9 cellular contexts compared by ENCODE assay signal in the genomic region with DNA sequence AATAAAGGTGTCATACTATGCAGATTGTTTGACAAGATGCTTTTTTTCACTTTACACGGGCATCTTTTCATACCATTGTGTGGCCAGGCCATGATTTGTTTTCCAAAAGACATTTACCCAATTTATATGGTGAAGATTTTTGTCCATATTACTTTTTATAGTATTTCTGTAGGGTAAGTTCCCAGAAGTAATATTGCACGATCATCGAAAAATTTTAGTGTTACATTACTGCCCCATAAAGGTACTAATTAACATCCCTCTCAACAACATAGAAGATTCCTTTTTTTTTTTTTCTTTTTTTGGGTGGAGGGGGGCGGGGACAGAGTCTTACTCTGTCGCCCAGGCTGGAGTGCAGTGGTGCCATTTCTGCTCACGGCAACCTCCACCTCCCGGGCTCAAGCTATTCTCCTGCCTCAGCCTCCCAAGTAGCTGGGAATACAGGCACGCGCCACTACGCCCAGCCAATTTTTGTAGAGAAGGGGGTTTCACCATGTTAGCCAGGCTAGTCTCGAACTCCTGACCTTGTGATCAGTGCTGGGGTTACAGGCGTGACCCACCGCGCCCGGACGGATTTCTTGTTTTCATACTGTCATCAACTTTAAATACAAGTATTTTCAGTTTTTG. TPM values are rescaled to one million over a fixed set of nuclear protein-coding genes. Genes with fewer than 3 reads are reported as not detected.
DNase-seq lines count a peak whose midpoint lies in the region; ATAC-seq, FAIRE-seq and TF ChIP-seq lines count a peak whose summit lies in the region.
"Had no signal": no experiment of that assay in that cellular context is flagged by ENCODE, and none has a peak within 500 bp of the region (broad histone marks: within the 10 kb centered on the region; RNA-seq: fewer than 3 reads in every experiment).

No MANE protein-coding gene starts in this region.

- peaks cover 9% of the 10 kb centered on the region for H3K27me3 ChIP-seq in H7 (ENCODE audit: control insufficient read depth, insufficient read depth, low read length)
- H3K27me3 ChIP-seq in K562 (ENCODE audit: control insufficient read depth in 2 of 2, insufficient read depth in 2 of 2, low read length in 2 of 2), result no peaks in the 10 kb centered on the region
- H3K27me3 ChIP-seq in muscle layer of colon (ENCODE audit: control insufficient read depth in 1 of 2, insufficient read depth in 2 of 2, low read length in 2 of 2), result no peaks in the 10 kb centered on the region

- no peak for FAIRE-seq in A549 (lab: Jason Lieb, UNC)
- no peak for FAIRE-seq in K562 (lab: Jason Lieb, UNC)
- FAIRE-seq: TTC549 had no signal

- in situ Hi-C loops in K562 (cut with MboI), result no loop called here

- H3K4me3 ChIP-seq in A549 (peak overlapping the region; percentile 57; the same call in 1 of the 3 replicates), H7 (ENCODE audit: insufficient read depth, low read depth, low read length) (peak overlapping the region; percentile 70; the same call in 1 of the 2 replicates), K562 (peak overlapping the region; percentile 50; the same call in 1 of the 2 replicates), muscle layer of colon (ENCODE audit: low read depth in 1 of 2, low read length in 2 of 2) (peak overlapping the region; percentile 68 to 83)

- no peaks in the 10 kb centered on the region for H3K9me3 ChIP-seq in A549
- H3K9me3 ChIP-seq in K562 (replicated peaks; ENCODE audit: control insufficient read depth, insufficient read depth, low read depth, low read length), result no peaks in the 10 kb centered on the region
- H3K9me3 ChIP-seq in muscle layer of colon (ENCODE audit: low read length), result no peaks in the 10 kb centered on the region

- no peaks in the 10 kb centered on the region for H4K20me1 ChIP-seq in K562 (replicated peaks; ENCODE audit: control insufficient read depth, insufficient read depth, low read length)

- H3K27ac ChIP-seq in A549 (peak overlapping the region in 1 of 2 experiments; percentile 85; a peak in 1 of 6 replicates), K562 (ENCODE audit: extremely low read depth, low read depth, low read length) (no peak overlapping the region; the same call in 2 of the 3 replicates), muscle layer of colon (ENCODE audit: low read depth, low read length) (no peak overlapping the region)

- WGBS in A549 (ENCODE audit: missing lambda C conversion rate), result 82% methylated on average over 16 of the region's 16 CpGs
- 55% methylated on average over 15 of the region's 16 CpGs for WGBS in K562 (ENCODE audit: insufficient coverage, low coverage, missing lambda C conversion rate)

- no peak for TF ChIP-seq CTCF in A549 (IDR thresholded peaks at IDR 0.05)
- TF ChIP-seq CTCF in K562 (IDR thresholded peaks at IDR 0.05 in 2 of 3, conservative IDR thresholded peaks at IDR 0.05 in 1 of 3; ENCODE audit: insufficient read depth in 2 of 3, low read depth in 1 of 3, low read length in 3 of 3), result no peak

- no TSS peak for BruUV-seq in K562 (replicated peaks; lab: Mats Ljungman, UMichigan)

- TF ChIP-seq POLR2A in A549 (IDR thresholded peaks at IDR 0.05; ENCODE audit: low read length) (no peak), K562 (conservative IDR thresholded peaks at IDR 0.05) (peak; percentile 51; the same call in 1 of the 2 replicates)

- no peaks in the 10 kb centered on the region for H3K9me1 ChIP-seq in K562 (ENCODE audit: control insufficient read depth, insufficient read depth, low read length)

- intact Hi-C loops in K562 (cut with micrococcal nuclease), result no loop called here

- DNase-seq in A549 (ENCODE audit: low read depth in 1 of 2, low spot score in 1 of 2), result no peak
- no peak for DNase-seq in H7
- DNase-seq in K562 (ENCODE audit: extremely low read depth in 1 of 4, low spot score in 3 of 4), result no peak
- DNase-seq in stimulated activated CD8-positive, alpha-beta memory T cell treated with anti-CD3 and anti-CD28 coated beads, Interleukin-4, amount 100 ng/mL, for 48 hours, result no peak
- no peak for DNase-seq in cerebellar nuclear complex (lab: John Stamatoyannopoulos, UW)
- no peak for DNase-seq in stimulated activated CD4-positive, alpha-beta T cell treated with anti-CD3 and anti-CD28 coated beads, Interleukin-2, amount 100 ng/mL, for 24 hours
- DNase-seq in SKM-1 (lab: John Stamatoyannopoulos, UW; ENCODE audit: unreplicated experiment), result no peak

- H3K9ac ChIP-seq in K562 (ENCODE audit: insufficient read depth in 1 of 2, low read depth in 2 of 2, low read length in 2 of 2), result no peak overlapping the region
- no peak overlapping the region for H3K9ac ChIP-seq in muscle layer of colon (ENCODE audit: low read length)

- no peaks in the 10 kb centered on the region for H3K36me3 ChIP-seq in H7 (replicated peaks; ENCODE audit: control insufficient read depth, insufficient read depth, low read length)
- peaks cover 22% of the 10 kb centered on the region for H3K36me3 ChIP-seq in K562 (ENCODE audit: control insufficient read depth, insufficient read depth, low read length)
- H3K36me3 ChIP-seq in muscle layer of colon (ENCODE audit: insufficient read depth, low read length), result peaks cover 13% of the 10 kb centered on the region

- POLR2A ChIA-PET in A549 (lab: Yijun Ruan, JAX) (interaction anchor here (1.0 to 1.6 kb wide), 3 partner anchors 16 to 191 kb away, joined by 3 to 5 read pairs (median 4); a partner anchor contains a TSS), K562 (lab: Yijun Ruan, JAX) (interaction anchor here (0.7 to 1.4 kb wide), 3 partner anchors 8 to 164 kb away, joined by 3 read pairs; a partner anchor contains a TSS)

- CTCF ChIA-PET in A549 (lab: Yijun Ruan, JAX) (interaction anchor here (1.0 to 2.5 kb wide), 3 partner anchors 9 to 187 kb away, joined by 3 to 9 read pairs (median 3); no protein-coding TSS in a partner anchor), K562 (lab: Yijun Ruan, JAX; ENCODE audit: low intra/inter-chr PET ratio) (no interaction called here)

- H3K4me1 ChIP-seq in A549 (peaks cover 7% of the 10 kb centered on the region; the same call in 1 of the 3 replicates), K562 (replicated peaks in 1 of 2; ENCODE audit: control insufficient read depth in 2 of 2, insufficient read depth in 2 of 2, low read length in 2 of 2) (peaks cover 26 to 39% of the 10 kb centered on the region in 2 experiments; a peak in 4 of 5 replicates), muscle layer of colon (ENCODE audit: insufficient read depth, low read length) (peaks cover 8% of the 10 kb centered on the region)

- H3K4me2 ChIP-seq in A549 (peak overlapping the region; percentile 88), K562 (ENCODE audit: insufficient read depth, low read length) (peak overlapping the region; percentile 87)

- H2AFZ ChIP-seq in K562 (ENCODE audit: low read depth, low read length), result no peak overlapping the region

- TF ChIP-seq RAD21 in A549 (conservative IDR thresholded peaks at IDR 0.05 in 1 of 2, IDR thresholded peaks at IDR 0.05 in 1 of 2) (no peak), K562 (CRISPR knock-in tag; conservative IDR thresholded peaks at IDR 0.05 in 1 of 2, IDR thresholded peaks at IDR 0.05 in 1 of 2) (no peak)

- ATAC-seq in A549 (no peak), K562 (no peak)

- H3K79me2 ChIP-seq in K562 (ENCODE audit: control insufficient read depth, insufficient read depth, low read length), result no peaks in the 10 kb centered on the region

- TF ChIP-seq EP300 in A549 (IDR thresholded peaks at IDR 0.05), result no peak
- TF ChIP-seq EP300 in K562 (IDR thresholded peaks at IDR 0.05; ENCODE audit: low read length), result no peak

TF ChIP-seq in A549, 52 proteins besides CTCF, POLR2A, EP300 and RAD21 (continues in another document):
- TF ChIP-seq HOXB13 (CRISPR knock-in tag; IDR thresholded peaks at IDR 0.05; ENCODE audit: low read depth) (no peak), MAFK (IDR thresholded peaks at IDR 0.05; ENCODE audit: partially characterized antibody) (peak; percentile 93)

TF ChIP-seq in K562, 482 proteins besides CTCF, POLR2A, EP300 and RAD21 (continues in another document):
- TF ChIP-seq MAFK (IDR thresholded peaks at IDR 0.05; ENCODE audit: low read length), result peak; percentile 92
- peak; percentile 96 for TF ChIP-seq C11orf30 (IDR thresholded peaks at IDR 0.05; ENCODE audit: low read depth)
- peak in 1 of 2 experiments; percentile 21; a peak in 2 of 4 replicates for TF ChIP-seq ARNT (IDR thresholded peaks at IDR 0.05)
- TF ChIP-seq, protein P1, sequence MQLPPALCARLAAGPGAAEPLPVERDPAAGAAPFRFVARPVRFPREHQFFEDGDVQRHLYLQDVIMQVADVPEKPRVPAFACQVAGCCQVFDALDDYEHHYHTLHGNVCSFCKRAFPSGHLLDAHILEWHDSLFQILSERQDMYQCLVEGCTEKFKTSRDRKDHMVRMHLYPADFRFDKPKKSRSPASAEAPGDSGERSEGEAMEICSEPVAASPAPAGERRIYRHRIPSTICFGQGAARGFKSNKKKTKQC (CRISPR knock-in tag; IDR thresholded peaks at IDR 0.05), result 0 out of 2 replicates have a peak, but pooled peaks have one; percentile 29

RNA-seq across cellular contexts. Expression of a gene that starts 1.2 kb away (rescaled TPM):
- polyA plus RNA-seq in A549 (2011; rRNA removed) (1.4 and 1.5 TPM in 2 replicates), A549 (2017; fragmentation: RNase III; extraction: RNeasy Plus Mini Kit Qiagen cat#74134 plus additional on column Dnase treatment) (0.83 to 1.3 TPM (median 1.3 TPM) in 3 replicates), K562 (2011; rRNA removed) (0.32 and 0.85 TPM in 2 replicates), K562 (2014; fragmentation: Illumina TruSeq; extraction: Trizol) (0.21 and 0.30 TPM in 2 replicates), K562 (2014; fragmentation: Nextera tagmentation; extraction: Ambion mirVana) (under 1 TPM; 0.04 to 0.13 TPM), K562 (2014; rRNA removed) (0.28 and 0.84 TPM in 2 replicates)
- polyA plus RNA-seq in A549 (2012; cell fraction: cytosol; rRNA removed), result 3.6 and 3.8 TPM in 2 replicates
- polyA plus RNA-seq in A549 (2012; cell fraction: nucleus; rRNA removed), result 2.6 and 3.4 TPM in 2 replicates
- 0.37 and 0.73 TPM in 2 replicates for polyA minus RNA-seq in A549 (2011; rRNA and poly(A)+ RNA removed)
- 0.26 TPM in 1 of 2 replicates, not detected in the other for total RNA-seq in H7 (2014; rRNA removed; shearing (Covaris generic))
- total RNA-seq in K562 (2011; cell fraction: chromatin; rRNA removed; ENCODE audit: low replicate concordance), result 0.92 and 1.7 TPM in 2 replicates
- total RNA-seq in K562 (2011; cell fraction: nucleolus; rRNA removed), result 1.4 and 2.0 TPM in 2 replicates
- total RNA-seq in K562 (2011; cell fraction: nucleoplasm; rRNA removed), result 1.3 and 1.9 TPM in 2 replicates
- total RNA-seq in K562 (2014; rRNA removed) (0.73 TPM in 1 of 2 replicates, not detected in the other), K562 (2014; rRNA removed; fragmentation: Illumina TruSeq; extraction: Trizol) (0.19 TPM in 1 of 2 replicates, not detected in the other), K562 (2015; rRNA removed; fragmentation: Illumina TruSeq; extraction: Trizol) (0.23 TPM in 1 of 2 replicates, not detected in the other), K562 (2021) (0.31 and 0.36 TPM in 2 replicates)
- 0.41 and 1.2 TPM in 2 replicates for polyA plus RNA-seq in K562 (2011; cell fraction: cytosol; rRNA removed)
- polyA plus RNA-seq in K562 (2011; cell fraction: nucleus; rRNA removed), result 0.55 and 1.6 TPM in 2 replicates
- 0.40 and 2.4 TPM in 2 replicates for polyA plus RNA-seq in K562 (2012)
- polyA minus RNA-seq in K562 (2011; rRNA and poly(A)+ RNA removed), result 0.35 TPM in 1 of 2 replicates, not detected in the other
- 0.86 TPM in 1 of 2 replicates, not detected in the other for polyA minus RNA-seq in K562 (2011; cell fraction: cytosol; rRNA and poly(A)+ RNA removed)
- 0.89 and 1.5 TPM in 2 replicates for polyA minus RNA-seq in K562 (2011; cell fraction: nucleus; rRNA and poly(A)+ RNA removed)
